Comparison of ENCODE assay signal across 18 cellular contexts in the genomic region with DNA sequence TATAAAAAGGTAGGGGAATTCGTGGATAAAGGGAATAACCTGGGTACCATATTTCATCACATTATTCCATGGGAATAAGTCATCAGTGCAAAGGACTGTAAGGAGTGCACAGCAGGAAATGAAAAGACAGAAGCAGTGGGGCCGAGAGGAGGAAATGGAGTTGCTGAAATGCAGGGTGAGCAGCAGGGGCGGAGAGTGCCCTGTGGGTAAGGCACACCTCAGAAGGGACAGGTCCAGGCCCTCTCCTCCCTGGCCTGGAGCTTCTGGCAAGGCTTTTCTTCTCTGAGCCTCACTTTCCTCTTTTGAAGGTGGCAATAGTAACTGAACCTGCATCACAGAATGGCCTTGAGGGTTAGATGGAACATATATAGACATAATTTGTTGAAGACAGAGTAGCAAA.
DNase-seq lines count a peak whose midpoint lies in the region; ATAC-seq and TF ChIP-seq lines count a peak whose summit lies in the region.
"Had no signal": no experiment of that assay in that cellular context is flagged by ENCODE, and none has a peak within 500 bp of the region (broad histone marks: within the 10 kb centered on the region; RNA-seq: fewer than 3 reads in every experiment).

No MANE protein-coding gene starts in this region.

- peaks cover 27% of the 10 kb centered on the region for H3F3A ChIP-seq in MM.1S (ENCODE audit: insufficient read depth, low read length)

- H3K27ac ChIP-seq in BLaER1 = peak overlapping the region; percentile 62
- peak overlapping the region; percentile 35; the same call in 1 of the 2 replicates for H3K27ac ChIP-seq in MM.1S (ENCODE audit: low read length)
- H3K27ac ChIP-seq: epithelial cell of prostate, PC-9, vagina had no signal

- DNase-seq in MM.1S = no peak
- DNase-seq in central memory CD8-positive, alpha-beta T cell (ENCODE audit: low spot score in 2 of 2) = no peak
- DNase-seq in DMS 273 (lab: John Stamatoyannopoulos, UW; ENCODE audit: unreplicated experiment) = no peak
- DNase-seq in NOMO-1 treated with dmso at 0.1 percent for 144 hours (lab: John Stamatoyannopoulos, UW; ENCODE audit: unreplicated experiment) = no peak
- DNase-seq in SIG-M5 (lab: John Stamatoyannopoulos, UW) = no peak
- DNase-seq in NCI-H1105 (lab: John Stamatoyannopoulos, UW) = no peak
- DNase-seq: activated CD4-positive, alpha-beta T cell treated with anti-CD3 and anti-CD28 coated beads for 4 hours; caudate nucleus; NCI-H1092; NCI-H2227 treated with DMSO at 0.1 percent for 48 hours; PC-9; stimulated activated CD8-positive, alpha-beta memory T cell treated with anti-CD3 and anti-CD28 coated beads, Interleukin-4, amount 100 ng/mL, for 48 hours had no signal

- no peaks in the 10 kb centered on the region for H3K9me3 Mint-ChIP-seq in central memory CD8-positive, alpha-beta T cell
- H3K9me3 Mint-ChIP-seq: naive thymus-derived CD8-positive, alpha-beta T cell had no signal

- peaks cover 98% of the 10 kb centered on the region for H3K4me1 ChIP-seq in BLaER1
- peaks cover 56% of the 10 kb centered on the region for H3K4me1 ChIP-seq in MM.1S (ENCODE audit: low read length)
- H3K4me1 ChIP-seq: vagina had no signal

- H3K36me3 Mint-ChIP-seq in central memory CD8-positive, alpha-beta T cell (ENCODE audit: insufficient read depth) = peaks cover 53% of the 10 kb centered on the region

- H3K9ac ChIP-seq in BLaER1 (no peak overlapping the region), MM.1S (ENCODE audit: low read length) (no peak overlapping the region)

- peak overlapping the region; percentile 68 for H3K4me3 Mint-ChIP-seq in central memory CD8-positive, alpha-beta T cell

- H3K4me1 Mint-ChIP-seq in central memory CD8-positive, alpha-beta T cell = peaks cover 47% of the 10 kb centered on the region

- H4K20me1 ChIP-seq in BLaER1 = peaks cover 75% of the 10 kb centered on the region
- H4K20me1 ChIP-seq in MM.1S (ENCODE audit: insufficient read depth, low read length) = no peaks in the 10 kb centered on the region

- TF ChIP-seq CTCF in MM.1S (IDR thresholded peaks at IDR 0.05; ENCODE audit: low read length) = no peak

- H3K4me3 ChIP-seq in BLaER1 (0 out of 2 replicates have a peak overlapping the region, but pooled peaks have one; percentile 1), GM08714 (ENCODE audit: low read length) (peak overlapping the region; percentile 6; the same call in 1 of the 2 replicates), MM.1S (ENCODE audit: low read length) (no peak overlapping the region)
- H3K4me3 ChIP-seq: PC-9, vagina had no signal

- H3K9me3 ChIP-seq in BLaER1 = no peaks in the 10 kb centered on the region
- H3K9me3 ChIP-seq in MM.1S (replicated peaks; ENCODE audit: insufficient read depth, low read length) = no peaks in the 10 kb centered on the region
- H3K9me3 ChIP-seq: vagina had no signal

- no peaks in the 10 kb centered on the region for H3K9me2 ChIP-seq in MM.1S (replicated peaks; ENCODE audit: insufficient read depth, low read length)

- H3K36me3 ChIP-seq in BLaER1 (peaks cover 82% of the 10 kb centered on the region), MM.1S (replicated peaks; ENCODE audit: insufficient read depth, low read length) (no peaks in the 10 kb centered on the region; the same call in none of the 2 replicates)
- H3K36me3 ChIP-seq: vagina had no signal

- peak overlapping the region; percentile 97 for H3K4me2 ChIP-seq in BLaER1
- peak overlapping the region; percentile 51 for H3K4me2 ChIP-seq in MM.1S (ENCODE audit: low read depth, low read length)
- H3K4me2 ChIP-seq: PC-9 had no signal

- ATAC-seq in central memory CD8-positive, alpha-beta T cell (replicated peaks; ENCODE audit: extremely low read depth, poor library complexity, severe bottlenecking) = no peak
- ATAC-seq: left lobe of liver had no signal

- H3K79me2 ChIP-seq in MM.1S (ENCODE audit: low read length) = peaks cover 96% of the 10 kb centered on the region

- no peak overlapping the region for H2AFZ ChIP-seq in MM.1S (ENCODE audit: low read length)
- H2AFZ ChIP-seq: PC-9 had no signal

- peak overlapping the region; percentile 97 for H3K27ac Mint-ChIP-seq in central memory CD8-positive, alpha-beta T cell (ENCODE audit: low read depth)
- H3K27ac Mint-ChIP-seq: naive thymus-derived CD8-positive, alpha-beta T cell had no signal

- H3K27me3 ChIP-seq in BLaER1 = no peaks in the 10 kb centered on the region
- no peaks in the 10 kb centered on the region for H3K27me3 ChIP-seq in MM.1S (replicated peaks; ENCODE audit: insufficient read depth, low read length)
- H3K27me3 ChIP-seq: vagina had no signal

- no peaks in the 10 kb centered on the region for H3K27me3 Mint-ChIP-seq in central memory CD8-positive, alpha-beta T cell
- H3K27me3 Mint-ChIP-seq: naive thymus-derived CD8-positive, alpha-beta T cell had no signal
